8 cellular contexts compared by ENCODE assay signal in the genomic region with DNA sequence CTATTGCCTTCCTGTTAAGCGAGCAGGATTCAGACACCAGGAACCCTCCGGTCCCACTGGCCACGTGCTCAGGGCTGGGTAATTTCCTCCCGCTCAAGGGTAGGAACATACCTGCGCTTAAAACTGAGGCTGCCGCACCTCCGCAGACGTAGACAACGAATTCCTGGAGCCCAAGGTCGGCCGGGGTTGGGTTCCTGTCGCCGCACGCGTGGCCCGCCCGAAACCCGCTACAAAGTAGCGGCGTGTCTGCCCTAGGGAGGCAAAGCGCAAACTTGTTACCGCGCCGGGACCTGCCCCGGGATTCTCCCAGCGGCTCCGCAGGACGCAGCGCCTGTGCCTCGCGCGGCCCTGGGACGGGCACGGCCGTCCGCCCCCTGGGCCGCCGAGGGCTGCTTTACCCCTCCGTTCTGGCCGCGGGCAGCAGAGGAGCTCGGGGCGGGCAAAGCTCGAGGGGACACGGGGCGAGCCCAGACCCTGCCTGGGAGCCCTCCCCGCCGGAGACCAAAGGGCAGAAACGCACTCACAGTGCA. TPM values are rescaled to one million over a fixed set of nuclear protein-coding genes. Genes with fewer than 3 reads are reported as not detected.
A peak's percentile ranks its signal among the peaks of the same experiment; 100 is the strongest.
DNase-seq lines count a peak whose midpoint lies in the region; ATAC-seq and TF ChIP-seq lines count a peak whose summit lies in the region.

No MANE protein-coding gene starts in this region.

- no peaks in the 10 kb centered on the region for H3K36me3 ChIP-seq in lung (ENCODE audit: control insufficient read depth in 2 of 2, insufficient read depth in 2 of 2, low read length in 2 of 2)
- H3K36me3 ChIP-seq in thymus (ENCODE audit: control insufficient read depth, insufficient read depth): no peaks in the 10 kb centered on the region

- peak; percentile 15 for ATAC-seq in lung (ENCODE audit: insufficient read depth, low FRiP score)
- ATAC-seq in HG03439 (IDR thresholded peaks at IDR 0.05; ENCODE audit: unreplicated experiment): no peak

- intact Hi-C loops in dendritic cell treated with granulocyte-macrophage colony-stimulating factor and Interleukin-4, amounts not matched to agents 40 ng/mL and 50 ng/mL, for 4 days (cut with micrococcal nuclease): no loop called here

- H3K4me3 ChIP-seq in AG04450 (ENCODE audit: low read depth, low read length) (peak overlapping the region; percentile 59), lung (peak overlapping the region; percentile 29), thymus (ENCODE audit: low read length) (peak overlapping the region; percentile 19)

- H3K4me1 Mint-ChIP-seq in dendritic cell treated with granulocyte-macrophage colony-stimulating factor and Interleukin-4, amounts not matched to agents 40 ng/mL and 50 ng/mL, for 4 days (ENCODE audit: low read depth): peaks cover 6% of the 10 kb centered on the region

- H3K27ac Mint-ChIP-seq in dendritic cell treated with granulocyte-macrophage colony-stimulating factor and Interleukin-4, amounts not matched to agents 40 ng/mL and 50 ng/mL, for 4 days: peak overlapping the region; percentile 46

- CTCF ChIA-PET in AG04450 (lab: Charles Lee): no interaction called here

- H3K4me1 ChIP-seq in lung (ENCODE audit: control insufficient read depth in 2 of 2, insufficient read depth in 2 of 2, low read length in 2 of 2): peaks cover 0 to 11% of the 10 kb centered on the region in 2 donors
- no peaks in the 10 kb centered on the region for H3K4me1 ChIP-seq in thymus (ENCODE audit: control insufficient read depth, insufficient read depth, low read length)

- H3K36me3 Mint-ChIP-seq in dendritic cell treated with granulocyte-macrophage colony-stimulating factor and Interleukin-4, amounts not matched to agents 40 ng/mL and 50 ng/mL, for 4 days (ENCODE audit: low read depth): no peaks in the 10 kb centered on the region

- H3K27me3 Mint-ChIP-seq in dendritic cell treated with granulocyte-macrophage colony-stimulating factor and Interleukin-4, amounts not matched to agents 40 ng/mL and 50 ng/mL, for 4 days: peaks cover 42% of the 10 kb centered on the region

- H3K9me3 Mint-ChIP-seq in dendritic cell treated with granulocyte-macrophage colony-stimulating factor and Interleukin-4, amounts not matched to agents 40 ng/mL and 50 ng/mL, for 4 days: no peaks in the 10 kb centered on the region

- no peak overlapping the region for H3K27ac ChIP-seq in AG04450 (ENCODE audit: low read depth, low read length)
- H3K27ac ChIP-seq in lung (ENCODE audit: low read depth in 1 of 2, low read length in 1 of 2): peak overlapping the region in 1 of 2 donors; percentile 46
- H3K27ac ChIP-seq in thymus (ENCODE audit: low read depth): no peak overlapping the region

- TF ChIP-seq CTCF in AG04450 (IDR thresholded peaks at IDR 0.05; ENCODE audit: low read depth, low read length): no peak
- TF ChIP-seq CTCF in lung (IDR thresholded peaks at IDR 0.05; ENCODE audit: control extremely low read depth, extremely low read depth): no peak

- H3K27me3 ChIP-seq in AG04450 (ENCODE audit: control insufficient read depth, insufficient read depth, low read length): peaks cover 16% of the 10 kb centered on the region
- no peaks in the 10 kb centered on the region for H3K27me3 ChIP-seq in lung (ENCODE audit: control insufficient read depth, insufficient read depth)
- H3K27me3 ChIP-seq in thymus (ENCODE audit: control insufficient read depth, insufficient read depth): peaks cover 14% of the 10 kb centered on the region

- H3K4me3 Mint-ChIP-seq in dendritic cell treated with granulocyte-macrophage colony-stimulating factor and Interleukin-4, amounts not matched to agents 40 ng/mL and 50 ng/mL, for 4 days: peak overlapping the region; percentile 72

- DNase-seq in AG04450 (ENCODE audit: low read depth, low spot score) (no peak), NCI-H774 (lab: John Stamatoyannopoulos, UW) (peak; percentile 34), lung (ENCODE audit: low spot score) (no peak), NCI-H1105 (lab: John Stamatoyannopoulos, UW) (no peak), amniotic stem cell (lab: John Stamatoyannopoulos, UW) (no peak)

- whole genome bisulfite sequencing in lung, 2 donors: 1 to 2% methylated on average over 49 of the region's 49 CpGs
- 4% methylated on average over 49 of the region's 49 CpGs for WGBS in thymus

- H3K9me3 ChIP-seq in AG04450 (ENCODE audit: control insufficient read depth, insufficient read depth, low read length): peaks cover 8% of the 10 kb centered on the region; the same call in 1 of the 2 replicates
- no peaks in the 10 kb centered on the region for H3K9me3 ChIP-seq in lung (ENCODE audit: control insufficient read depth in 2 of 2, insufficient read depth in 1 of 2, low read length in 1 of 2)
- no peaks in the 10 kb centered on the region for H3K9me3 ChIP-seq in thymus (ENCODE audit: control insufficient read depth)

- POLR2A ChIA-PET in AG04450 (lab: Yijun Ruan, JAX): interaction anchor here (1.1 kb wide), 1 partner anchor 29 kb away, joined by 3 read pairs; no protein-coding TSS in a partner anchor

RNA-seq across cellular contexts. Expression of gene ERVMER34-1, which starts 0.3 kb away (rescaled TPM):
- polyA plus RNA-seq in AG04450 (2011; rRNA removed): 0.20 and 0.26 TPM in 2 replicates
- 0.18 and 0.35 TPM in 2 replicates for polyA minus RNA-seq in AG04450 (2011; rRNA and poly(A)+ RNA removed)
- total RNA-seq in lung: 1 to 10 TPM in 1 of 2 donors, under 1 TPM in 1; 0.83 to 2.2 TPM
- under 1 TPM; 0.89 to 0.93 TPM for polyA plus RNA-seq in lung
- 0.25 TPM for polyA plus RNA-seq in thymus
